ENCODE assay signal across 8 cellular contexts in genomic region chr16:11742041-11742535, GRCh38. TPM values are rescaled to one million over a fixed set of nuclear protein-coding genes. Genes with fewer than 3 reads are reported as not detected.
DNase-seq lines count a peak whose midpoint lies in the region; ATAC-seq lines count a peak whose summit lies in the region.

No MANE protein-coding gene starts in this region.

- in situ Hi-C loops in T47D (cut with HindIII; ENCODE audit: low pct_unique_long_range_greater_than_20kb, low sequenced_read_pairs): no loop called here

- DNase-seq in activated gamma-delta T cell treated with Interleukin-2 at 50 U/mL for 16 hours (peak; percentile 36), activated gamma-delta T cell (lab: John Stamatoyannopoulos, UW) (no peak), SW480 (ENCODE audit: low spot score) (peak; percentile 33), T47D (ENCODE audit: low read depth in 1 of 2, low spot score in 1 of 2) (peak; percentile 21 to 51), left lobe of liver (ENCODE audit: low spot score) (peak; percentile 67), DMS79 (lab: John Stamatoyannopoulos, UW) (no peak)
- peak; percentile 6 for DNase-seq in stimulated activated CD8-positive, alpha-beta memory T cell treated with anti-CD3 and anti-CD28 coated beads, Interleukin-15, amount 100 ng/mL, for 24 hours (ENCODE audit: low read depth)

- ATAC-seq in HG03097 (IDR thresholded peaks at IDR 0.05; ENCODE audit: low FRiP score, unreplicated experiment) (peak; percentile 24), left lobe of liver (peak; percentile 15)

RNA-seq across cellular contexts. Expression of gene TXNDC11, which starts 0.6 kb away (rescaled TPM):
- 49.1 TPM for total RNA-seq in left lobe of liver

RNA-seq across cellular contexts. Expression of gene ZC3H7A, which starts 55.0 kb away (rescaled TPM):
- 20.5 TPM for total RNA-seq in left lobe of liver

Comparison
In these comparisons a context has a peak if more than half of its experiments do, and no peak if none do; other contexts are left out.
1. DNase-seq: peak in activated gamma-delta T cell treated with Interleukin-2 at 50 U/mL for 16 hours (single experiment), SW480 (single experiment), T47D (2 of 2), left lobe of liver (single experiment) and stimulated activated CD8-positive, alpha-beta memory T cell treated with anti-CD3 and anti-CD28 coated beads, Interleukin-15, amount 100 ng/mL, for 24 hours (single experiment); none in activated gamma-delta T cell (single experiment) and DMS79 (single experiment).